8 cellular contexts compared by ENCODE assay signal in the genomic region with DNA sequence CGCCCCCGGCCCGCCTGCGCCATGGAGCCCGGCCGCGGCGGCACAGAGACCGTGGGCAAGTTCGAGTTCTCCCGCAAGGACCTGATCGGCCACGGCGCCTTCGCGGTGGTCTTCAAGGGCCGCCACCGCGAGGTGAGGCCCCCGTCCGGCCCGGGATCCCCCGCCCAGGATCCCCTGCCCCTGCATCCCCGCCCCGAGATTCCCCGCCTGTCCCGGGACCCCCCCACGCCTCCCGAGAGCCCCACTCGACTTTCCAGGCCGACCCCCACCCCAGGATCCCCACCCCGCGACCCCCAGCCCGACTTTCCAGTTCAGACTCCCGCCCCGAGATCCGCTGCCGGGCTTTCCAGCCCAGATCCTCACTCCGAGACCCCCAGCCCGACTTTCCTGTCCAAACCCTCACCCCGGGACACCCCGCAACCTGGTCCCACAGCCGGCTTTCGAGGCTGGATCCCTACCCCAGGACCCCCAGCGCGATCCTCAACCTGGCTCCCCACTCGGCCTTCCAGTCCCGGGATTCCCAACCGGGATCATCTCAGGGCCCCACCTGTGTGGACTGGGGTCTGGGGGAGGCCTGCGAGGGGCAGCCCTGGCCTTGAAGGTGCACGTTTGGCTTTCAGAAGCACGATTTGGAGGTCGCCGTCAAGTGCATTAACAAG. TPM values are rescaled to one million over a fixed set of nuclear protein-coding genes. Genes with fewer than 3 reads are reported as not detected.
DNase-seq lines count a peak whose midpoint lies in the region; ATAC-seq and TF ChIP-seq lines count a peak whose summit lies in the region.

No MANE protein-coding gene starts in this region.

- no peak for TF ChIP-seq CTCF in NB4 (IDR thresholded peaks at IDR 0.05; ENCODE audit: low read depth, low read length)
- TF ChIP-seq CTCF in mesothelial cell of epicardium (IDR thresholded peaks at IDR 0.05; ENCODE audit: unreplicated experiment), result no peak

- H3K36me3 Mint-ChIP-seq in dendritic cell treated with granulocyte-macrophage colony-stimulating factor and Interleukin-4, amounts not matched to agents 40 ng/mL and 50 ng/mL, for 4 days (ENCODE audit: low read depth), result peaks cover 38% of the 10 kb centered on the region
- no peaks in the 10 kb centered on the region for H3K36me3 Mint-ChIP-seq in mesothelial cell of epicardium

- ATAC-seq in GM19395 (IDR thresholded peaks at IDR 0.05; ENCODE audit: unreplicated experiment) (peak; percentile 4), aorta (ENCODE audit: low FRiP score) (no peak)

- H3K4me1 ChIP-seq in aorta (ENCODE audit: control insufficient read depth in 1 of 2, insufficient read depth in 2 of 2, low read length in 2 of 2), result no peaks in the 10 kb centered on the region

- TF ChIP-seq POLR2A in NB4 (IDR thresholded peaks at IDR 0.05; ENCODE audit: extremely low read depth, insufficient read length), result no peak

- intact Hi-C loops in dendritic cell treated with granulocyte-macrophage colony-stimulating factor and Interleukin-4, amounts not matched to agents 40 ng/mL and 50 ng/mL, for 4 days (cut with micrococcal nuclease), result loop anchor here (2.0 to 10.0 kb wide), 5 partner anchors 16 to 60 kb away; a partner anchor contains a TSS
- intact Hi-C loops in aorta (cut with DNase I), result loop anchor here (5.0 to 10.0 kb wide), 3 partner anchors 32 to 592 kb away; a partner anchor contains a TSS

- DNase-seq in NB4 (ENCODE audit: low read depth), result peak; percentile 49
- no peak for DNase-seq in mesothelial cell of epicardium (ENCODE audit: low spot score in 2 of 2, unreplicated experiment in 2 of 2)
- DNase-seq in aorta, result peak; percentile 59 to 80
- no peak for DNase-seq in SIG-M5 (lab: John Stamatoyannopoulos, UW)
- no peak for DNase-seq in effector CD4-positive, alpha-beta T cell
- DNase-seq in medulla oblongata (ENCODE audit: extremely low spot score), result no peak

- H3K27me3 Mint-ChIP-seq in dendritic cell treated with granulocyte-macrophage colony-stimulating factor and Interleukin-4, amounts not matched to agents 40 ng/mL and 50 ng/mL, for 4 days, result peaks cover under 1% of the 10 kb centered on the region
- H3K27me3 Mint-ChIP-seq in mesothelial cell of epicardium (ENCODE audit: low read depth), result no peaks in the 10 kb centered on the region

- H3K4me3 Mint-ChIP-seq in dendritic cell treated with granulocyte-macrophage colony-stimulating factor and Interleukin-4, amounts not matched to agents 40 ng/mL and 50 ng/mL, for 4 days, result peak overlapping the region; percentile 83
- peak overlapping the region; percentile 81 for H3K4me3 Mint-ChIP-seq in mesothelial cell of epicardium

- no peaks in the 10 kb centered on the region for H3K36me3 ChIP-seq in aorta (ENCODE audit: control insufficient read depth in 1 of 2, insufficient read depth in 2 of 2, low read length in 1 of 2)

- peak overlapping the region; percentile 84 for H3K27ac ChIP-seq in aorta (ENCODE audit: low read depth in 1 of 2, low read length in 2 of 2)

- no peaks in the 10 kb centered on the region for H3K9me3 Mint-ChIP-seq in dendritic cell treated with granulocyte-macrophage colony-stimulating factor and Interleukin-4, amounts not matched to agents 40 ng/mL and 50 ng/mL, for 4 days
- no peaks in the 10 kb centered on the region for H3K9me3 Mint-ChIP-seq in mesothelial cell of epicardium

- H3K4me3 ChIP-seq in NB4 (ENCODE audit: low read depth, low read length) (peak overlapping the region; percentile 38), aorta (ENCODE audit: low read length in 2 of 2) (peak overlapping the region; percentile 96 to 97)

- H3K27ac Mint-ChIP-seq in dendritic cell treated with granulocyte-macrophage colony-stimulating factor and Interleukin-4, amounts not matched to agents 40 ng/mL and 50 ng/mL, for 4 days, result peak overlapping the region; percentile 87
- H3K27ac Mint-ChIP-seq in mesothelial cell of epicardium, result peak overlapping the region; percentile 86

- WGBS in aorta, 2 donors, result 1% methylated on average over 26 to 54 of the region's 54 CpGs

- no peaks in the 10 kb centered on the region for H3K9me3 ChIP-seq in aorta (ENCODE audit: control insufficient read depth, low read length)

- no peaks in the 10 kb centered on the region for H3K27me3 ChIP-seq in aorta (ENCODE audit: control insufficient read depth in 1 of 2, insufficient read depth in 2 of 2, low read length in 1 of 2)

- peaks cover 26% of the 10 kb centered on the region for H3K4me1 Mint-ChIP-seq in dendritic cell treated with granulocyte-macrophage colony-stimulating factor and Interleukin-4, amounts not matched to agents 40 ng/mL and 50 ng/mL, for 4 days (ENCODE audit: low read depth)
- peaks cover 5% of the 10 kb centered on the region for H3K4me1 Mint-ChIP-seq in mesothelial cell of epicardium

RNA-seq across cellular contexts. Expression of a gene that starts 0.7 kb away (rescaled TPM):
- 88.8 to 104 TPM (median 93.0 TPM) in 3 replicates for total RNA-seq in mesothelial cell of epicardium
- total RNA-seq in aorta, result 10 to 100 TPM; 39.9 to 56.5 TPM
- polyA plus RNA-seq in aorta, result 10 to 100 TPM in 1 of 2 donors, 1 to 10 TPM in 1; 6.6 to 43.6 TPM

RNA-seq across cellular contexts. Expression of a gene that starts 34.0 kb away (rescaled TPM):
- 25.5 to 28.2 TPM (median 27.4 TPM) in 3 replicates for total RNA-seq in mesothelial cell of epicardium
- 10 to 100 TPM; 17.7 to 20.0 TPM for total RNA-seq in aorta
- 10 to 100 TPM in 1 of 2 donors, 1 to 10 TPM in 1; 6.5 to 20.2 TPM for polyA plus RNA-seq in aorta

RNA-seq across cellular contexts. Expression of a gene that starts 54.6 kb away (rescaled TPM):
- total RNA-seq in mesothelial cell of epicardium, result 74.0 to 77.9 TPM (median 75.3 TPM) in 3 replicates
- total RNA-seq in aorta, result 10 to 100 TPM; 39.9 to 52.9 TPM
- polyA plus RNA-seq in aorta, result 10 to 100 TPM in 1 of 2 donors, 1 to 10 TPM in 1; 2.8 to 16.2 TPM

Comparison
In these comparisons a context has a peak if more than half of its experiments do, and no peak if none do; other contexts are left out.
1. DNase-seq: peak in NB4 (single experiment) and aorta (2 of 2); none in mesothelial cell of epicardium (0 of 2), SIG-M5 (single experiment), effector CD4-positive, alpha-beta T cell (single experiment) and medulla oblongata (single experiment).